Comparison of ENCODE assay signal across 1 cellular context in the genomic region with DNA sequence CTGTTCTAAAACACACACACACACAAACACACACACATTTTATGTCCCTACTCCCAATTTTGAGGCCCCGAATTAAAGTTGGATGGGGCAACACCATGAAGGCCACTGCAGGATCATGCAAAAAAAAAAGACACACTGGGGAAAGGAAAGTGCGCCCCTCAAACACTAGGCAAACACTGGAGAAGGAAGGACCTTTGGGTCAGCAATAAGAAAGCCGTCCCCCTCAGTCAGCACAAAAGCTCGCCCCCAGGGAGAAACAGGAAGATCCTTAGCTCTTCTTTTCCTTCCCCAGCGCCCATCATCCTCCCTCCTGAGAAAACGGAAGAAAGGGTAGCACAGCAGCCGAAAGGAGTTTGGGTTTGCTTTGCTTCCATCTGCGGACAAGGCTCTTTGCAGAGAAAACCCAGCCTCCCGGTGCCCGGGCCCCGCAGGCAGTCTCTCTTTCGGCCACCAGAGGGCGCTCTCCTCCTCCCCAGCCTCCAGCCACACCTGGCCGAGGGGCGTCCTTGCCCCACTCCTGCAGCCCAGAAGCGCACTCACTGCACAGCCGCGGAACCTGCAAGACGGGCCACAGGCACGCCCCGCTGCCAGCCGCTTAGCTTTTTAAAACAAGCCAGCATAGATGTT.
TF ChIP-seq lines count a peak whose summit lies in the region.

No MANE protein-coding gene starts in this region.

TF ChIP-seq in HepG2, 621 proteins besides CTCF, POLR2A, EP300 and RAD21 (continued from another document and continues in another):
- TF ChIP-seq, protein P1, sequence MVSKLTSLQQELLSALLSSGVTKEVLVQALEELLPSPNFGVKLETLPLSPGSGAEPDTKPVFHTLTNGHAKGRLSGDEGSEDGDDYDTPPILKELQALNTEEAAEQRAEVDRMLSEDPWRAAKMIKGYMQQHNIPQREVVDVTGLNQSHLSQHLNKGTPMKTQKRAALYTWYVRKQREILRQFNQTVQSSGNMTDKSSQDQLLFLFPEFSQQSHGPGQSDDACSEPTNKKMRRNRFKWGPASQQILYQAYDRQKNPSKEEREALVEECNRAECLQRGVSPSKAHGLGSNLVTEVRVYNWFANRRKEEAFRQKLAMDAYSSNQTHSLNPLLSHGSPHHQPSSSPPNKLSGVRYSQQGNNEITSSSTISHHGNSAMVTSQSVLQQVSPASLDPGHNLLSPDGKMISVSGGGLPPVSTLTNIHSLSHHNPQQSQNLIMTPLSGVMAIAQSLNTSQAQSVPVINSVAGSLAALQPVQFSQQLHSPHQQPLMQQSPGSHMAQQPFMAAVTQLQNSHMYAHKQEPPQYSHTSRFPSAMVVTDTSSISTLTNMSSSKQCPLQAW (CRISPR knock-in tag; IDR thresholded peaks at IDR 0.05) = 0 out of 2 replicates have a peak, but pooled peaks have one; percentile 36
- TF ChIP-seq ZNF441 (CRISPR knock-in tag; IDR thresholded peaks at IDR 0.05; ENCODE audit: borderline replicate concordance) (peak; percentile 89), ZNF761 (CRISPR knock-in tag; conservative IDR thresholded peaks at IDR 0.05) (no peak), SMAD9 (CRISPR knock-in tag; IDR thresholded peaks at IDR 0.05) (no peak), ZNF484 (CRISPR knock-in tag; IDR thresholded peaks at IDR 0.05; ENCODE audit: borderline replicate concordance, low read depth) (no peak), ATRX (CRISPR knock-in tag; IDR thresholded peaks at IDR 0.05; ENCODE audit: borderline replicate concordance) (no peak), ZNF34 (CRISPR knock-in tag; IDR thresholded peaks at IDR 0.05; ENCODE audit: borderline replicate concordance) (no peak), PPARG (CRISPR knock-in tag; conservative IDR thresholded peaks at IDR 0.05) (no peak), KDM6A (CRISPR knock-in tag; IDR thresholded peaks at IDR 0.05; ENCODE audit: low read depth) (no peak), ZNF569 (CRISPR knock-in tag; IDR thresholded peaks at IDR 0.05; ENCODE audit: borderline replicate concordance) (no peak), SMC3 (IDR thresholded peaks at IDR 0.05; ENCODE audit: low read length) (peak; percentile 21; the same call in 1 of the 2 replicates), MEF2D (CRISPR knock-in tag; IDR thresholded peaks at IDR 0.05) (0 out of 2 replicates have a peak, but pooled peaks have one; percentile 31), MAZ (IDR thresholded peaks at IDR 0.05; ENCODE audit: borderline replicate concordance, low read depth, low read length) (no peak), MAZ (CRISPR knock-in tag; IDR thresholded peaks at IDR 0.05; ENCODE audit: low read depth) (no peak), ZMYM2 (CRISPR knock-in tag; IDR thresholded peaks at IDR 0.05) (no peak), HDAC1 (CRISPR knock-in tag; IDR thresholded peaks at IDR 0.05) (0 out of 2 replicates have a peak, but pooled peaks have one; percentile 19), ZNF781 (CRISPR knock-in tag; IDR thresholded peaks at IDR 0.05; ENCODE audit: borderline replicate concordance, not compliant biosample characterization) (no peak), ZNF737 (CRISPR knock-in tag; IDR thresholded peaks at IDR 0.05; ENCODE audit: borderline replicate concordance) (no peak), NFE2L1 (CRISPR knock-in tag; IDR thresholded peaks at IDR 0.05; ENCODE audit: borderline replicate concordance) (no peak), KDM2A (CRISPR knock-in tag; IDR thresholded peaks at IDR 0.05; ENCODE audit: borderline replicate concordance, low read depth) (peak; percentile 50; the same call in 1 of the 2 replicates), DNMT1 (CRISPR knock-in tag; IDR thresholded peaks at IDR 0.05) (no peak), HNRNPUL1 (IDR thresholded peaks at IDR 0.05; ENCODE audit: low read depth, low read length) (no peak), SP2 (CRISPR knock-in tag; IDR thresholded peaks at IDR 0.05) (no peak), ZFP82 (CRISPR knock-in tag; IDR thresholded peaks at IDR 0.05; ENCODE audit: borderline replicate concordance) (0 out of 2 replicates have a peak, but pooled peaks have one; percentile 25), MAFF (IDR thresholded peaks at IDR 0.05; ENCODE audit: low read depth, low read length) (no peak), NFKB2 (CRISPR knock-in tag; IDR thresholded peaks at IDR 0.05; ENCODE audit: borderline replicate concordance) (peak; percentile 38; the same call in 1 of the 2 replicates), ZNF768 (CRISPR knock-in tag; IDR thresholded peaks at IDR 0.05) (peak; percentile 46; the same call in 1 of the 2 replicates), SATB2 (CRISPR knock-in tag; IDR thresholded peaks at IDR 0.05) (no peak), ZNF747 (CRISPR knock-in tag; IDR thresholded peaks at IDR 0.05; ENCODE audit: borderline replicate concordance) (0 out of 2 replicates have a peak, but pooled peaks have one; percentile 19), FIP1L1 (IDR thresholded peaks at IDR 0.05; ENCODE audit: borderline replicate concordance, insufficient read depth, low read depth, low read length) (no peak), ISL2 (CRISPR knock-in tag; IDR thresholded peaks at IDR 0.05) (0 out of 2 replicates have a peak, but pooled peaks have one; percentile 23), CBFB (CRISPR knock-in tag; IDR thresholded peaks at IDR 0.05) (no peak), ZNF724P (CRISPR knock-in tag; IDR thresholded peaks at IDR 0.05; ENCODE audit: borderline replicate concordance) (no peak), ZNF7 (CRISPR knock-in tag; IDR thresholded peaks at IDR 0.05) (no peak)
- TF ChIP-seq, protein P2, sequence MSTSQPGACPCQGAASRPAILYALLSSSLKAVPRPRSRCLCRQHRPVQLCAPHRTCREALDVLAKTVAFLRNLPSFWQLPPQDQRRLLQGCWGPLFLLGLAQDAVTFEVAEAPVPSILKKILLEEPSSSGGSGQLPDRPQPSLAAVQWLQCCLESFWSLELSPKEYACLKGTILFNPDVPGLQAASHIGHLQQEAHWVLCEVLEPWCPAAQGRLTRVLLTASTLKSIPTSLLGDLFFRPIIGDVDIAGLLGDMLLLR (CRISPR knock-in tag; IDR thresholded peaks at IDR 0.05) = no peak
- TF ChIP-seq, protein P3, sequence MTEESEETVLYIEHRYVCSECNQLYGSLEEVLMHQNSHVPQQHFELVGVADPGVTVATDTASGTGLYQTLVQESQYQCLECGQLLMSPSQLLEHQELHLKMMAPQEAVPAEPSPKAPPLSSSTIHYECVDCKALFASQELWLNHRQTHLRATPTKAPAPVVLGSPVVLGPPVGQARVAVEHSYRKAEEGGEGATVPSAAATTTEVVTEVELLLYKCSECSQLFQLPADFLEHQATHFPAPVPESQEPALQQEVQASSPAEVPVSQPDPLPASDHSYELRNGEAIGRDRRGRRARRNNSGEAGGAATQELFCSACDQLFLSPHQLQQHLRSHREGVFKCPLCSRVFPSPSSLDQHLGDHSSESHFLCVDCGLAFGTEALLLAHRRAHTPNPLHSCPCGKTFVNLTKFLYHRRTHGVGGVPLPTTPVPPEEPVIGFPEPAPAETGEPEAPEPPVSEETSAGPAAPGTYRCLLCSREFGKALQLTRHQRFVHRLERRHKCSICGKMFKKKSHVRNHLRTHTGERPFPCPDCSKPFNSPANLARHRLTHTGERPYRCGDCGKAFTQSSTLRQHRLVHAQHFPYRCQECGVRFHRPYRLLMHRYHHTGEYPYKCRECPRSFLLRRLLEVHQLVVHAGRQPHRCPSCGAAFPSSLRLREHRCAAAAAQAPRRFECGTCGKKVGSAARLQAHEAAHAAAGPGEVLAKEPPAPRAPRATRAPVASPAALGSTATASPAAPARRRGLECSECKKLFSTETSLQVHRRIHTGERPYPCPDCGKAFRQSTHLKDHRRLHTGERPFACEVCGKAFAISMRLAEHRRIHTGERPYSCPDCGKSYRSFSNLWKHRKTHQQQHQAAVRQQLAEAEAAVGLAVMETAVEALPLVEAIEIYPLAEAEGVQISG (CRISPR knock-in tag; IDR thresholded peaks at IDR 0.05) = no peak
- TF ChIP-seq, protein P4, sequence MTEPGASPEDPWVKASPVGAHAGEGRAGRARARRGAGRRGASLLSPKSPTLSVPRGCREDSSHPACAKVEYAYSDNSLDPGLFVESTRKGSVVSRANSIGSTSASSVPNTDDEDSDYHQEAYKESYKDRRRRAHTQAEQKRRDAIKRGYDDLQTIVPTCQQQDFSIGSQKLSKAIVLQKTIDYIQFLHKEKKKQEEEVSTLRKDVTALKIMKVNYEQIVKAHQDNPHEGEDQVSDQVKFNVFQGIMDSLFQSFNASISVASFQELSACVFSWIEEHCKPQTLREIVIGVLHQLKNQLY (CRISPR knock-in tag; IDR thresholded peaks at IDR 0.05) = no peak
- TF ChIP-seq, protein P5, sequence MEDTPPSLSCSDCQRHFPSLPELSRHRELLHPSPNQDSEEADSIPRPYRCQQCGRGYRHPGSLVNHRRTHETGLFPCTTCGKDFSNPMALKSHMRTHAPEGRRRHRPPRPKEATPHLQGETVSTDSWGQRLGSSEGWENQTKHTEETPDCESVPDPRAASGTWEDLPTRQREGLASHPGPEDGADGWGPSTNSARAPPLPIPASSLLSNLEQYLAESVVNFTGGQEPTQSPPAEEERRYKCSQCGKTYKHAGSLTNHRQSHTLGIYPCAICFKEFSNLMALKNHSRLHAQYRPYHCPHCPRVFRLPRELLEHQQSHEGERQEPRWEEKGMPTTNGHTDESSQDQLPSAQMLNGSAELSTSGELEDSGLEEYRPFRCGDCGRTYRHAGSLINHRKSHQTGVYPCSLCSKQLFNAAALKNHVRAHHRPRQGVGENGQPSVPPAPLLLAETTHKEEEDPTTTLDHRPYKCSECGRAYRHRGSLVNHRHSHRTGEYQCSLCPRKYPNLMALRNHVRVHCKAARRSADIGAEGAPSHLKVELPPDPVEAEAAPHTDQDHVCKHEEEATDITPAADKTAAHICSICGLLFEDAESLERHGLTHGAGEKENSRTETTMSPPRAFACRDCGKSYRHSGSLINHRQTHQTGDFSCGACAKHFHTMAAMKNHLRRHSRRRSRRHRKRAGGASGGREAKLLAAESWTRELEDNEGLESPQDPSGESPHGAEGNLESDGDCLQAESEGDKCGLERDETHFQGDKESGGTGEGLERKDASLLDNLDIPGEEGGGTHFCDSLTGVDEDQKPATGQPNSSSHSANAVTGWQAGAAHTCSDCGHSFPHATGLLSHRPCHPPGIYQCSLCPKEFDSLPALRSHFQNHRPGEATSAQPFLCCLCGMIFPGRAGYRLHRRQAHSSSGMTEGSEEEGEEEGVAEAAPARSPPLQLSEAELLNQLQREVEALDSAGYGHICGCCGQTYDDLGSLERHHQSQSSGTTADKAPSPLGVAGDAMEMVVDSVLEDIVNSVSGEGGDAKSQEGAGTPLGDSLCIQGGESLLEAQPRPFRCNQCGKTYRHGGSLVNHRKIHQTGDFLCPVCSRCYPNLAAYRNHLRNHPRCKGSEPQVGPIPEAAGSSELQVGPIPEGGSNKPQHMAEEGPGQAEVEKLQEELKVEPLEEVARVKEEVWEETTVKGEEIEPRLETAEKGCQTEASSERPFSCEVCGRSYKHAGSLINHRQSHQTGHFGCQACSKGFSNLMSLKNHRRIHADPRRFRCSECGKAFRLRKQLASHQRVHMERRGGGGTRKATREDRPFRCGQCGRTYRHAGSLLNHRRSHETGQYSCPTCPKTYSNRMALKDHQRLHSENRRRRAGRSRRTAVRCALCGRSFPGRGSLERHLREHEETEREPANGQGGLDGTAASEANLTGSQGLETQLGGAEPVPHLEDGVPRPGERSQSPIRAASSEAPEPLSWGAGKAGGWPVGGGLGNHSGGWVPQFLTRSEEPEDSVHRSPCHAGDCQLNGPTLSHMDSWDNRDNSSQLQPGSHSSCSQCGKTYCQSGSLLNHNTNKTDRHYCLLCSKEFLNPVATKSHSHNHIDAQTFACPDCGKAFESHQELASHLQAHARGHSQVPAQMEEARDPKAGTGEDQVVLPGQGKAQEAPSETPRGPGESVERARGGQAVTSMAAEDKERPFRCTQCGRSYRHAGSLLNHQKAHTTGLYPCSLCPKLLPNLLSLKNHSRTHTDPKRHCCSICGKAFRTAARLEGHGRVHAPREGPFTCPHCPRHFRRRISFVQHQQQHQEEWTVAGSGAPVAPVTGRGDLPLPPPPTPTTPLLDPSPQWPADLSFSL (CRISPR knock-in tag; IDR thresholded peaks at IDR 0.05) = no peak
- TF ChIP-seq, protein P6, sequence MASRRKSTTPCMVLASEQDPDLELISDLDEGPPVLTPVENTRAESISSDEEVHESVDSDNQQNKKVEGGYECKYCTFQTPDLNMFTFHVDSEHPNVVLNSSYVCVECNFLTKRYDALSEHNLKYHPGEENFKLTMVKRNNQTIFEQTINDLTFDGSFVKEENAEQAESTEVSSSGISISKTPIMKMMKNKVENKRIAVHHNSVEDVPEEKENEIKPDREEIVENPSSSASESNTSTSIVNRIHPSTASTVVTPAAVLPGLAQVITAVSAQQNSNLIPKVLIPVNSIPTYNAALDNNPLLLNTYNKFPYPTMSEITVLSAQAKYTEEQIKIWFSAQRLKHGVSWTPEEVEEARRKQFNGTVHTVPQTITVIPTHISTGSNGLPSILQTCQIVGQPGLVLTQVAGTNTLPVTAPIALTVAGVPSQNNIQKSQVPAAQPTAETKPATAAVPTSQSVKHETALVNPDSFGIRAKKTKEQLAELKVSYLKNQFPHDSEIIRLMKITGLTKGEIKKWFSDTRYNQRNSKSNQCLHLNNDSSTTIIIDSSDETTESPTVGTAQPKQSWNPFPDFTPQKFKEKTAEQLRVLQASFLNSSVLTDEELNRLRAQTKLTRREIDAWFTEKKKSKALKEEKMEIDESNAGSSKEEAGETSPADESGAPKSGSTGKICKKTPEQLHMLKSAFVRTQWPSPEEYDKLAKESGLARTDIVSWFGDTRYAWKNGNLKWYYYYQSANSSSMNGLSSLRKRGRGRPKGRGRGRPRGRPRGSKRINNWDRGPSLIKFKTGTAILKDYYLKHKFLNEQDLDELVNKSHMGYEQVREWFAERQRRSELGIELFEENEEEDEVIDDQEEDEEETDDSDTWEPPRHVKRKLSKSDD (CRISPR knock-in tag; IDR thresholded peaks at IDR 0.05; ENCODE audit: low read depth) = no peak
- TF ChIP-seq, protein P7, sequence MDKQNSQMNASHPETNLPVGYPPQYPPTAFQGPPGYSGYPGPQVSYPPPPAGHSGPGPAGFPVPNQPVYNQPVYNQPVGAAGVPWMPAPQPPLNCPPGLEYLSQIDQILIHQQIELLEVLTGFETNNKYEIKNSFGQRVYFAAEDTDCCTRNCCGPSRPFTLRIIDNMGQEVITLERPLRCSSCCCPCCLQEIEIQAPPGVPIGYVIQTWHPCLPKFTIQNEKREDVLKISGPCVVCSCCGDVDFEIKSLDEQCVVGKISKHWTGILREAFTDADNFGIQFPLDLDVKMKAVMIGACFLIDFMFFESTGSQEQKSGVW (CRISPR knock-in tag; IDR thresholded peaks at IDR 0.05; ENCODE audit: borderline replicate concordance) = no peak
- TF ChIP-seq, protein P8, sequence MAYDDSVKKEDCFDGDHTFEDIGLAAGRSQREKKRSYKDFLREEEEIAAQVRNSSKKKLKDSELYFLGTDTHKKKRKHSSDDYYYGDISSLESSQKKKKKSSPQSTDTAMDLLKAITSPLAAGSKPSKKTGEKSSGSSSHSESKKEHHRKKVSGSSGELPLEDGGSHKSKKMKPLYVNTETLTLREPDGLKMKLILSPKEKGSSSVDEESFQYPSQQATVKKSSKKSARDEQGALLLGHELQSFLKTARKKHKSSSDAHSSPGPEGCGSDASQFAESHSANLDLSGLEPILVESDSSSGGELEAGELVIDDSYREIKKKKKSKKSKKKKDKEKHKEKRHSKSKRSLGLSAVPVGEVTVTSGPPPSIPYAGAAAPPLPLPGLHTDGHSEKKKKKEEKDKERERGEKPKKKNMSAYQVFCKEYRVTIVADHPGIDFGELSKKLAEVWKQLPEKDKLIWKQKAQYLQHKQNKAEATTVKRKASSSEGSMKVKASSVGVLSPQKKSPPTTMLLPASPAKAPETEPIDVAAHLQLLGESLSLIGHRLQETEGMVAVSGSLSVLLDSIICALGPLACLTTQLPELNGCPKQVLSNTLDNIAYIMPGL (CRISPR knock-in tag; IDR thresholded peaks at IDR 0.05; ENCODE audit: borderline replicate concordance in 1 of 2, low read depth in 1 of 2) = 0 out of 4 replicates have a peak, but pooled peaks of 1 of the 2 experiments have one; percentile 52
- TF ChIP-seq, protein P9, sequence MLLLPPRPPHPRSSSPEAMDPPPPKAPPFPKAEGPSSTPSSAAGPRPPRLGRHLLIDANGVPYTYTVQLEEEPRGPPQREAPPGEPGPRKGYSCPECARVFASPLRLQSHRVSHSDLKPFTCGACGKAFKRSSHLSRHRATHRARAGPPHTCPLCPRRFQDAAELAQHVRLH (CRISPR knock-in tag; IDR thresholded peaks at IDR 0.05; ENCODE audit: borderline replicate concordance, low read depth) = no peak
